Comparison of ENCODE assay signal across 9 cellular contexts in the genomic region with DNA sequence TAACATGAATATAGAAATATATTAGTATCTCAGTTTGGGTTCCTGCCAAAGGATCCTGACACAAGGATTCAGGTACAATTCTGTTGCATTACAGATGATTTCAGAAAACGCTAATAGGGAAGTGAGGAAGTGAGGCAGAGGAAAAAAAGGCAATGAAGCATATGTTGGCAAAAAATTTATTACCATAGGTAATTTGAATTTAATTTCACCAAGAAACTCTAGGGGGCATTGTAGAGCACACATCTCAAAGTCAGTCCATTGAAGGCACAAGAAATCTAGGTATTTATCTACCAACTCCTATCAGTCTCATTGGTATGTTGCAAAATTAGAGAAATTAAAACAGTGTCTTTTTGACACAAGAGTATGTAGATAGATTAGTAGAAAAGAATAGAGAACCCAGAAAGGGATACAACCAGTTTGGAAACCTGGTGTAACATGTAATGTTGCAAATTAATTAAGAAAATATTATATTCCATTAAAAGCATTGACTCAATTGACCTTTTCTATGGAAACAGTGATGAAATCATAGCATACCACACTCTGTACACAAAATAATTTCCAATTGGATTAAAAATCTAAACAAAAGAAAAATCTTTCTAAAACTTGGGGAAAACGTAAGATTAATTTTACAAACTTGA.
DNase-seq lines count a peak whose midpoint lies in the region; ATAC-seq, FAIRE-seq and TF ChIP-seq lines count a peak whose summit lies in the region.
"Had no signal": no experiment of that assay in that cellular context is flagged by ENCODE, and none has a peak within 500 bp of the region (broad histone marks: within the 10 kb centered on the region; RNA-seq: fewer than 3 reads in every experiment).

No MANE protein-coding gene starts in this region.

- H3K9me2 ChIP-seq in hepatocyte (replicated peaks; ENCODE audit: insufficient read depth) = no peaks in the 10 kb centered on the region

- H3K9me3 Mint-ChIP-seq in activated CD4-positive, alpha-beta T cell treated with anti-CD3 and anti-CD28 coated beads for 36 hours (ENCODE audit: low read depth) = peaks cover 2% of the 10 kb centered on the region
- H3K9me3 Mint-ChIP-seq in T-cell = peaks cover 0 to 3% (median under 1%) of the 10 kb centered on the region in 3 donors

- no peak overlapping the region for H3K27ac ChIP-seq in hepatocyte

- H3K79me2 ChIP-seq in hepatocyte = no peaks in the 10 kb centered on the region

- H3K4me2 ChIP-seq in hepatocyte = no peak overlapping the region

- no peaks in the 10 kb centered on the region for H3K9me3 ChIP-seq in hepatocyte (ENCODE audit: low read depth)

- H3K36me3 ChIP-seq in hepatocyte (replicated peaks; ENCODE audit: insufficient read depth, low read depth) = no peaks in the 10 kb centered on the region

- POLR2A ChIA-PET in activated CD4-positive, alpha-beta T cell treated with anti-CD3 and anti-CD28 coated beads for 36 hours (lab: Charles Lee) = no interaction called here
- POLR2A ChIA-PET in T-cell (lab: Charles Lee) = no interaction called here

- intact Hi-C loops in activated CD4-positive, alpha-beta T cell treated with anti-CD3 and anti-CD28 coated beads for 36 hours (cut with DNase I, micrococcal nuclease) = loop anchor here in 1 of 2 experiments (10.0 kb wide), 1 partner anchor 912 kb away; no protein-coding TSS in a partner anchor

- 72% methylated on average over 2 of the region's 2 CpGs for WGBS in hepatocyte (ENCODE audit: low lambda C conversion rate, missing lambda C conversion rate)

- no peaks in the 10 kb centered on the region for H4K20me1 ChIP-seq in hepatocyte (ENCODE audit: insufficient read depth, poor library complexity, severe bottlenecking)

- no peaks in the 10 kb centered on the region for H3K4me1 Mint-ChIP-seq in activated CD4-positive, alpha-beta T cell treated with anti-CD3 and anti-CD28 coated beads for 36 hours
- no peaks in the 10 kb centered on the region for H3K4me1 Mint-ChIP-seq in T-cell

- no peaks in the 10 kb centered on the region for H3K27me3 Mint-ChIP-seq in activated CD4-positive, alpha-beta T cell treated with anti-CD3 and anti-CD28 coated beads for 36 hours
- H3K27me3 Mint-ChIP-seq in T-cell = peaks cover 0 to 3% of the 10 kb centered on the region in 2 donors
- H3K27me3 Mint-ChIP-seq: activated naive CD8-positive, alpha-beta T cell had no signal

- no peaks in the 10 kb centered on the region for H3K4me1 ChIP-seq in hepatocyte (ENCODE audit: insufficient read depth)

- no peak overlapping the region for H3K27ac Mint-ChIP-seq in activated CD4-positive, alpha-beta T cell treated with anti-CD3 and anti-CD28 coated beads for 36 hours
- H3K27ac Mint-ChIP-seq in T-cell = no peak overlapping the region
- H3K27ac Mint-ChIP-seq: activated naive CD8-positive, alpha-beta T cell had no signal

- no peak overlapping the region for H3K4me3 ChIP-seq in hepatocyte

- TF ChIP-seq CTCF in D721Med (IDR thresholded peaks at IDR 0.05; ENCODE audit: insufficient read depth, missing control alignments) = peak; percentile 48
- peak; percentile 36 for TF ChIP-seq CTCF in hepatocyte (IDR thresholded peaks at IDR 0.05; ENCODE audit: poor library complexity)

- H2AFZ ChIP-seq in hepatocyte = no peak overlapping the region

- peak; percentile 44 for ATAC-seq in HG02885 (IDR thresholded peaks at IDR 0.05; ENCODE audit: poor library complexity, unreplicated experiment)
- no peak for ATAC-seq in HG02981 (IDR thresholded peaks at IDR 0.05; ENCODE audit: unreplicated experiment)
- no peak for ATAC-seq in activated CD4-positive, alpha-beta T cell treated with anti-CD3 and anti-CD28 coated beads for 36 hours
- no peak for ATAC-seq in T-cell (replicated peaks in 1 of 4)

- no peaks in the 10 kb centered on the region for H3K36me3 Mint-ChIP-seq in activated CD4-positive, alpha-beta T cell treated with anti-CD3 and anti-CD28 coated beads for 36 hours (ENCODE audit: low read depth)
- H3K36me3 Mint-ChIP-seq in T-cell = no peaks in the 10 kb centered on the region
- H3K36me3 Mint-ChIP-seq: activated naive CD8-positive, alpha-beta T cell had no signal

- peak; percentile 35 for FAIRE-seq in D721Med (lab: Jason Lieb, UNC)

- DNase-seq in D721Med (ENCODE audit: insufficient read length, low spot score) (no peak), SHP77 (lab: John Stamatoyannopoulos, UW) (peak; percentile 14 to 18), hepatocyte (ENCODE audit: low spot score) (peak; percentile 32), CD1c-positive myeloid dendritic cell (ENCODE audit: extremely low spot score) (no peak), T-cell (no peak)
- DNase-seq in activated CD4-positive, alpha-beta T cell treated with anti-CD3 and anti-CD28 coated beads for 36 hours = no peak

- H3K4me3 Mint-ChIP-seq in activated CD4-positive, alpha-beta T cell treated with anti-CD3 and anti-CD28 coated beads for 36 hours = no peak overlapping the region
- no peak overlapping the region for H3K4me3 Mint-ChIP-seq in T-cell
- H3K4me3 Mint-ChIP-seq: activated naive CD8-positive, alpha-beta T cell had no signal

- CTCF ChIA-PET in activated CD4-positive, alpha-beta T cell treated with anti-CD3 and anti-CD28 coated beads for 36 hours (lab: Charles Lee) = no interaction called here
- CTCF ChIA-PET in T-cell (lab: Charles Lee) = no interaction called here

- no peaks in the 10 kb centered on the region for H3K27me3 ChIP-seq in hepatocyte

Comparison
In these comparisons a context has a peak if more than half of its experiments do, and no peak if none do; other contexts are left out.
1. DNase-seq: peak in SHP77 (2 of 2) and hepatocyte (single experiment); none in D721Med (single experiment), CD1c-positive myeloid dendritic cell (single experiment), activated CD4-positive, alpha-beta T cell treated with anti-CD3 and anti-CD28 coated beads for 36 hours (single experiment) and T-cell (0 of 34).